In the genomic region with DNA sequence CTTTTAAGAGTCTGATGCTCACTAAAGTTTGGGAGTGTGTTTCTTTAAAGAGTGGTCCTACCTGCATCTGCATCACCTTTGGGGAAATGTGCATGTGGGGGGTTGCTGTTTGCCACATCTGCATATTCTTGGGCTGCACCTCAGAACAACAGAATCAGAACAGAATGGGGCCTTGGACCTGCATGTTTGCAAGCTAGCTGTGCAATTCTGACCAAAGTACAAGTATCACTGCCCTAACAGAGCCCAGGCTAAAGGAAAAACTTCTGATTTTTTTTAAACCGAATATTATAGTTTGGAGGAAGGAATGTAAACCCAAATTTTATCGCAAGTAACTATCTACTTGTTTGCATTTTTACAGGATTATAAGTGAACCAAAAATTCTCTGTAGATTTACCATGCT, we compare ENCODE assay signal across 33 cellular contexts. TPM values are rescaled to one million over a fixed set of nuclear protein-coding genes. Genes with fewer than 3 reads are reported as not detected.
"Had no signal": no experiment of that assay in that cellular context is flagged by ENCODE, and none has a peak within 500 bp of the region (broad histone marks: within the 10 kb centered on the region; RNA-seq: fewer than 3 reads in every experiment).

No MANE protein-coding gene starts in this region.

- H3K9me3 ChIP-seq: neutrophil, ovary, psoas muscle, spleen, suprapubic skin, testis, tibial artery, transverse colon, upper lobe of right lung, uterus had no signal

- H3K4me3 Mint-ChIP-seq: naive B cell; naive thymus-derived CD8-positive, alpha-beta T cell; natural killer cell treated with Interleukin-12 subunit alpha and Interleukin-12 subunit beta and Interleukin-15 and Interleukin-18, amount 100 ng/mL, for 72 hours; nephron progenitor cell; neural crest cell; stimulated activated memory B cell treated with anti-CD40 and anti-IgM and Interleukin-4, amounts not matched to agents 10 μg/mL and 1 μg/mL and 100 μg/mL, for 72 hours; stimulated activated naive CD8-positive, alpha-beta T cell treated with anti-CD3 and anti-CD28 coated beads, Interleukin-15, amount 100 ng/mL, for 72 hours; type B pancreatic cell had no signal

- H3K27me3 Mint-ChIP-seq: progenitor cell of endocrine pancreas; stimulated activated memory B cell treated with anti-CD40 and anti-IgM and Interleukin-4, amounts not matched to agents 10 μg/mL and 1 μg/mL and 100 μg/mL, for 72 hours had no signal

- H3K4me1 Mint-ChIP-seq: naive B cell; naive thymus-derived CD8-positive, alpha-beta T cell; nephron progenitor cell; neural crest cell; stimulated activated memory B cell treated with anti-CD40 and anti-IgM and Interleukin-4, amounts not matched to agents 10 μg/mL and 1 μg/mL and 100 μg/mL, for 72 hours; stimulated activated naive CD8-positive, alpha-beta T cell treated with anti-CD3 and anti-CD28 coated beads, Interleukin-15, amount 100 ng/mL, for 72 hours had no signal

- H3K27ac Mint-ChIP-seq: naive B cell; naive thymus-derived CD8-positive, alpha-beta T cell; natural killer cell treated with Interleukin-12 subunit alpha and Interleukin-12 subunit beta and Interleukin-15 and Interleukin-18, amount 100 ng/mL, for 72 hours; nephron progenitor cell; progenitor cell of endocrine pancreas; stimulated activated memory B cell treated with anti-CD40 and anti-IgM and Interleukin-4, amounts not matched to agents 10 μg/mL and 1 μg/mL and 100 μg/mL, for 72 hours; stimulated activated naive CD8-positive, alpha-beta T cell treated with anti-CD3 and anti-CD28 coated beads, Interleukin-15, amount 100 ng/mL, for 72 hours; type B pancreatic cell had no signal

- H3K4me1 ChIP-seq: psoas muscle, spleen, suprapubic skin, testis, tibial artery, transverse colon, upper lobe of right lung, uterus had no signal

- H3K36me3 Mint-ChIP-seq: naive B cell; naive thymus-derived CD8-positive, alpha-beta T cell; natural killer cell treated with Interleukin-12 subunit alpha and Interleukin-12 subunit beta and Interleukin-15 and Interleukin-18, amount 100 ng/mL, for 72 hours; stimulated activated memory B cell treated with anti-CD40 and anti-IgM and Interleukin-4, amounts not matched to agents 10 μg/mL and 1 μg/mL and 100 μg/mL, for 72 hours; type B pancreatic cell had no signal

- H3K36me3 ChIP-seq: neutrophil, ovary, spleen, suprapubic skin, tibial artery, transverse colon, upper lobe of right lung, uterus had no signal

- DNase-seq: naive B cell; naive thymus-derived CD8-positive, alpha-beta T cell; nephron progenitor cell; nucleus accumbens; ovary; posterior cingulate gyrus; psoas muscle; right cardiac atrium; spleen; stimulated activated CD4-positive, alpha-beta T cell treated with anti-CD3 and anti-CD28 coated beads, Interleukin-12 subunit alpha, Interleukin-12 subunit beta, amount 100 ng/mL, for 4 hours; stimulated activated CD4-positive, alpha-beta T cell treated with anti-CD3 and anti-CD28 coated beads, Interleukin-1b, Interleukin-23, amount 100 ng/mL, for 48 hours; stimulated activated CD4-positive, alpha-beta T cell treated with anti-CD3 and anti-CD28 coated beads, Interleukin-4, amount 100 ng/mL, for 1 hour; stimulated activated CD4-positive, alpha-beta T cell treated with anti-CD3 and anti-CD28 coated beads, Interleukin-4, amount 100 ng/mL, for 4 hours; stimulated activated CD8-positive, alpha-beta memory T cell treated with anti-CD3 and anti-CD28 coated beads, Interleukin-4, amount 100 ng/mL, for 48 hours; stimulated activated naive CD4-positive, alpha-beta T cell; stimulated activated naive CD8-positive, alpha-beta T cell treated with anti-CD3 and anti-CD28 coated beads, Interleukin-15, amount 100 ng/mL, for 72 hours; stimulated activated naive CD8-positive, alpha-beta T cell treated with anti-CD3 and anti-CD28 coated beads, Interleukin-15, Interleukin-2, amounts not matched to agents 100 U/mL and 50 U/mL, for 24 hours; substantia nigra; testis; tibial artery; transverse colon; upper lobe of right lung; uterus had no signal

- H3K9me3 Mint-ChIP-seq: naive thymus-derived CD8-positive, alpha-beta T cell; stimulated activated memory B cell treated with anti-CD40 and anti-IgM and Interleukin-4, amounts not matched to agents 10 μg/mL and 1 μg/mL and 100 μg/mL, for 72 hours; stimulated activated naive CD8-positive, alpha-beta T cell treated with anti-CD3 and anti-CD28 coated beads, Interleukin-15, amount 100 ng/mL, for 72 hours; type B pancreatic cell had no signal

- H3K27ac ChIP-seq: neutrophil, ovary, psoas muscle, skin epidermis, spleen, suprapubic skin, testis, tibial artery, transverse colon, upper lobe of right lung, uterus had no signal

- H3K4me2 ChIP-seq: smooth muscle cell had no signal

- H3K27me3 ChIP-seq: neutrophil, ovary, suprapubic skin, testis, tibial artery, transverse colon, upper lobe of right lung, uterus had no signal

- ATAC-seq: naive thymus-derived CD8-positive, alpha-beta T cell; natural killer cell treated with Interleukin-12 subunit alpha and Interleukin-12 subunit beta and Interleukin-15 and Interleukin-18, amount 100 ng/mL, for 72 hours; psoas muscle; right cardiac atrium; sciatic nerve; stimulated activated memory B cell treated with anti-CD40 and anti-IgM and Interleukin-4, amounts not matched to agents 10 μg/mL and 1 μg/mL and 100 μg/mL, for 72 hours; stimulated activated naive CD8-positive, alpha-beta T cell treated with anti-CD3 and anti-CD28 coated beads, Interleukin-15, amount 100 ng/mL, for 72 hours; stimulated activated naive CD8-positive, alpha-beta T cell treated with anti-CD3 and anti-CD28 coated beads, Interleukin-15, Interleukin-2, amounts not matched to agents 100 U/mL and 50 U/mL, for 24 hours; upper lobe of right lung had no signal

- H3K4me3 ChIP-seq: ovary, psoas muscle, skin epidermis, smooth muscle cell, spleen, suprapubic skin, testis, tibial artery, transverse colon, upper lobe of right lung, uterus had no signal

RNA-seq across cellular contexts. Expression of a gene that starts 34.2 kb away (rescaled TPM):
- total RNA-seq: naive thymus-derived CD8-positive, alpha-beta T cell; natural killer cell treated with Interleukin-12 subunit alpha and Interleukin-12 subunit beta and Interleukin-15 and Interleukin-18, amount 100 ng/mL, for 72 hours had no signal
- polyA plus RNA-seq: naive thymus-derived CD8-positive, alpha-beta T cell had no signal
